In genomic region chr6:144944121-144944520, GRCh38 we compare ENCODE assay signal across 24 cellular contexts.
DNase-seq lines count a peak whose midpoint lies in the region; ATAC-seq and FAIRE-seq lines count a peak whose summit lies in the region.
"Had no signal": no experiment of that assay in that cellular context is flagged by ENCODE, and none has a peak within 500 bp of the region (broad histone marks: within the 10 kb centered on the region; RNA-seq: fewer than 3 reads in every experiment).

No MANE protein-coding gene starts in this region.

- WGBS in small intestine, 3 donors, result 23 to 70% (median 46%) methylated on average over 4 of the region's 4 CpGs

- H3K9me3 ChIP-seq in small intestine (ENCODE audit: control insufficient read depth, low read depth), result no peaks in the 10 kb centered on the region
- H3K9me3 ChIP-seq: A549, BE2C, BLaER1, Caco-2 had no signal

- no peak overlapping the region for H3K4me3 ChIP-seq in small intestine (ENCODE audit: low read depth in 1 of 2, low read length in 2 of 2)
- H3K4me3 ChIP-seq: A549, BLaER1, GM12878 had no signal

- H3K27ac ChIP-seq in small intestine (ENCODE audit: low read depth in 1 of 2, low read length in 1 of 2), result no peak overlapping the region
- H3K27ac ChIP-seq: 22Rv1, A549, BLaER1 had no signal

- H3K4me1 ChIP-seq in small intestine (ENCODE audit: control insufficient read depth in 2 of 2, insufficient read depth in 1 of 2, low read depth in 1 of 2, low read length in 1 of 2), result no peaks in the 10 kb centered on the region
- H3K4me1 ChIP-seq: A549, BLaER1 had no signal

- no peaks in the 10 kb centered on the region for H3K27me3 ChIP-seq in small intestine (ENCODE audit: control insufficient read depth in 2 of 2, insufficient read depth in 2 of 2, low read length in 2 of 2)
- H3K27me3 ChIP-seq: BE2C, BLaER1 had no signal

- ATAC-seq in left colon (peak; percentile 73), HG03175 (IDR thresholded peaks at IDR 0.05; ENCODE audit: unreplicated experiment) (no peak)
- ATAC-seq: A549, GM12878 had no signal

- no peak for FAIRE-seq in small intestine (lab: Jason Lieb, UNC)
- FAIRE-seq: A549, D721Med, GM12878, GM12892, GM18507 had no signal

- DNase-seq in NCI-H69 (lab: John Stamatoyannopoulos, UW) (peak; percentile 7), left colon (peak in 1 of 2 donors; percentile 6), small intestine (peak; percentile 44), cerebellar cortex (ENCODE audit: low spot score) (no peak)
- DNase-seq: ACHN; BE2C; C1 segment of cervical spinal cord; Caco-2; Calu3; CD4-positive, alpha-beta memory T cell; CD4-positive, CD25-positive, alpha-beta regulatory T cell; DMS53; DMS79; DND-41; EL; GDM1 had no signal

- H3K36me3 ChIP-seq in small intestine (ENCODE audit: control insufficient read depth in 2 of 2, insufficient read depth in 2 of 2, low read length in 2 of 2), result no peaks in the 10 kb centered on the region
- H3K36me3 ChIP-seq: BE2C, BLaER1 had no signal

- intact Hi-C loops in left colon (cut with DNase I, micrococcal nuclease), result no loop called here
